In genomic region chr10:34474060-34474376, GRCh38 we compare ENCODE assay signal across 13 cellular contexts.
DNase-seq lines count a peak whose midpoint lies in the region; ATAC-seq and TF ChIP-seq lines count a peak whose summit lies in the region.
"Had no signal": no experiment of that assay in that cellular context is flagged by ENCODE, and none has a peak within 500 bp of the region (broad histone marks: within the 10 kb centered on the region; RNA-seq: fewer than 3 reads in every experiment).

No MANE protein-coding gene starts in this region.

- ATAC-seq in GM21515 (IDR thresholded peaks at IDR 0.05; ENCODE audit: unreplicated experiment), result no peak
- ATAC-seq: activated T-helper 17 cell treated with anti-CD3 and anti-CD28 coated beads, Interleukin-2, amount 50 U/mL, for 72 hours had no signal

- H3K27me3 ChIP-seq in kidney epithelial cell (ENCODE audit: control insufficient read depth, insufficient read depth, low read length), result no peaks in the 10 kb centered on the region
- H3K27me3 ChIP-seq in tibial nerve, result no peaks in the 10 kb centered on the region
- H3K27me3 ChIP-seq: esophagus squamous epithelium had no signal

- no peak for TF ChIP-seq POLR2A in tibial nerve (IDR thresholded peaks at IDR 0.05)

- no peaks in the 10 kb centered on the region for H3K9me3 ChIP-seq in tibial nerve
- H3K9me3 ChIP-seq: esophagus squamous epithelium had no signal

- no peak for TF ChIP-seq CTCF in choroid plexus epithelial cell (conservative IDR thresholded peaks at IDR 0.05; ENCODE audit: low read depth, low read length)
- TF ChIP-seq CTCF in kidney epithelial cell (IDR thresholded peaks at IDR 0.05; ENCODE audit: insufficient read depth, low read length, poor library complexity, severe bottlenecking), result no peak
- TF ChIP-seq CTCF in tibial nerve (IDR thresholded peaks at IDR 0.05), result no peak

- H3K4me1 ChIP-seq in tibial nerve, result peaks cover 0 to 12% (median 2%) of the 10 kb centered on the region in 4 donors

- no peak for TF ChIP-seq EP300 in tibial nerve (IDR thresholded peaks at IDR 0.05)

- peak; percentile 15 for DNase-seq in EL
- DNase-seq in NCI-H69 (lab: John Stamatoyannopoulos, UW), result peak; percentile 70
- DNase-seq in choroid plexus epithelial cell (ENCODE audit: low read depth), result peak; percentile 65
- DNase-seq in kidney epithelial cell (ENCODE audit: low read depth), result peak; percentile 12
- no peak for DNase-seq in OCI-M1 (lab: John Stamatoyannopoulos, UW)
- DNase-seq in HT-29 (ENCODE audit: low spot score), result no peak
- DNase-seq in tibial nerve (ENCODE audit: low spot score in 2 of 2), result no peak
- DNase-seq: esophagus squamous epithelium, NCI-H510A, retina had no signal

- WGBS in tibial nerve, 2 donors, result 85 to 94% methylated on average over 2 of the region's 2 CpGs

- H3K4me3 ChIP-seq in choroid plexus epithelial cell (ENCODE audit: low read depth, low read length), result no peak overlapping the region
- H3K4me3 ChIP-seq in kidney epithelial cell (ENCODE audit: low read depth, low read length), result no peak overlapping the region
- H3K4me3 ChIP-seq in tibial nerve, result no peak overlapping the region
- H3K4me3 ChIP-seq: esophagus squamous epithelium, lung had no signal

- H3K36me3 ChIP-seq in kidney epithelial cell (ENCODE audit: control insufficient read depth, insufficient read depth, low read length) (no peaks in the 10 kb centered on the region), tibial nerve (no peaks in the 10 kb centered on the region)

- no peak overlapping the region for H3K27ac ChIP-seq in tibial nerve
- H3K27ac ChIP-seq: esophagus squamous epithelium had no signal

Comparison
In these comparisons a context has a peak if more than half of its experiments do, and no peak if none do; other contexts are left out.
1. DNase-seq: peak in EL (single experiment), NCI-H69 (single experiment), choroid plexus epithelial cell (single experiment) and kidney epithelial cell (single experiment); none in OCI-M1 (single experiment), HT-29 (single experiment) and tibial nerve (0 of 2).